Comparison of ENCODE assay signal across 24 cellular contexts in the genomic region with DNA sequence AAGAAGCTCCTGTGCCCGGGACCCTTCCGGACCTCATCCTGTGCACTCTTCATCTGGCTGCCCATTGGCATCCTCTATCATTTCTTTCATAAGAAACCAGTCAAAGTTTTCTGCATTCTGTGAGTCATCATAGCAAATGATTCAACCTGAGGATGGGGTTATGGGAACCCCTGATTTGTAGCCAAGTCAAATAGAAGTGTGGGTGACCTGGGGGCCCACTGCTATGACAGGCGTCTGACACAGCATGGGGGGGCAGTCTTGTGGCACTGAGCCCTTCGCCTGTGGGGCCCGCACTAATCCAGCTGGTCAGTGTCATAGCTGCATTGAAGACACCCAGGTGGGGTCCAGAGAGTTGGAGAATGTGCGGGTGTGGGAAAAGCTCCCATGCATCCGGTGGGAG.
DNase-seq lines count a peak whose midpoint lies in the region; ATAC-seq and TF ChIP-seq lines count a peak whose summit lies in the region.
"Had no signal": no experiment of that assay in that cellular context is flagged by ENCODE, and none has a peak within 500 bp of the region (broad histone marks: within the 10 kb centered on the region; RNA-seq: fewer than 3 reads in every experiment).

No MANE protein-coding gene starts in this region.

- H3K36me3 Mint-ChIP-seq in activated CD4-positive, alpha-beta T cell treated with anti-CD3 and anti-CD28 coated beads, Interleukin-2, amount 10 ng/mL, durations not matched to agents 24 days and 14 days (ENCODE audit: low read depth): no peaks in the 10 kb centered on the region
- H3K36me3 Mint-ChIP-seq in central memory CD8-positive, alpha-beta T cell (ENCODE audit: insufficient read depth): peaks cover 3% of the 10 kb centered on the region
- H3K36me3 Mint-ChIP-seq: activated naive CD8-positive, alpha-beta T cell treated with anti-CD3 and anti-CD28 coated beads, Interleukin-2, amount 10 ng/mL, durations not matched to agents 7 days and 5 days had no signal

- H3K4me1 Mint-ChIP-seq in activated CD4-positive, alpha-beta T cell treated with anti-CD3 and anti-CD28 coated beads, Interleukin-2, amount 10 ng/mL, durations not matched to agents 24 days and 14 days: no peaks in the 10 kb centered on the region
- no peaks in the 10 kb centered on the region for H3K4me1 Mint-ChIP-seq in central memory CD8-positive, alpha-beta T cell
- H3K4me1 Mint-ChIP-seq: activated naive CD8-positive, alpha-beta T cell treated with anti-CD3 and anti-CD28 coated beads, Interleukin-2, amount 10 ng/mL, durations not matched to agents 7 days and 5 days had no signal

- no peaks in the 10 kb centered on the region for H3K9me3 Mint-ChIP-seq in activated CD4-positive, alpha-beta T cell treated with anti-CD3 and anti-CD28 coated beads, Interleukin-2, amount 10 ng/mL, durations not matched to agents 24 days and 14 days
- no peaks in the 10 kb centered on the region for H3K9me3 Mint-ChIP-seq in central memory CD8-positive, alpha-beta T cell
- H3K9me3 Mint-ChIP-seq: activated B cell treated with CpG ODN at 0.5 μM for 24 hours; activated naive CD8-positive, alpha-beta T cell treated with anti-CD3 and anti-CD28 coated beads, Interleukin-2, amount 10 ng/mL, durations not matched to agents 7 days and 5 days had no signal

- H3K36me3 ChIP-seq in MG63: no peaks in the 10 kb centered on the region
- H3K36me3 ChIP-seq: BE2C, neutrophil had no signal

- H3K27me3 ChIP-seq in MG63: no peaks in the 10 kb centered on the region
- H3K27me3 ChIP-seq: BE2C had no signal

- no peak overlapping the region for H3K4me3 Mint-ChIP-seq in activated CD4-positive, alpha-beta T cell treated with anti-CD3 and anti-CD28 coated beads, Interleukin-2, amount 10 ng/mL, durations not matched to agents 24 days and 14 days
- H3K4me3 Mint-ChIP-seq in central memory CD8-positive, alpha-beta T cell: no peak overlapping the region
- H3K4me3 Mint-ChIP-seq: activated B cell treated with CpG ODN at 0.5 μM for 24 hours; activated naive CD8-positive, alpha-beta T cell treated with anti-CD3 and anti-CD28 coated beads, Interleukin-2, amount 10 ng/mL, durations not matched to agents 7 days and 5 days had no signal

- intact Hi-C loops in activated CD4-positive, alpha-beta T cell treated with anti-CD3 and anti-CD28 coated beads, Interleukin-2, amount 10 ng/mL, durations not matched to agents 24 days and 14 days (cut with micrococcal nuclease): no loop called here

- in situ Hi-C loops in GM13976 (cut with MboI; ENCODE audit: low sequenced_read_pairs, unreplicated experiment): no loop called here

- no peak overlapping the region for H3K4me3 ChIP-seq in MG63
- H3K4me3 ChIP-seq: A549, skin epidermis had no signal

- H3K27ac Mint-ChIP-seq in activated CD4-positive, alpha-beta T cell treated with anti-CD3 and anti-CD28 coated beads, Interleukin-2, amount 10 ng/mL, durations not matched to agents 24 days and 14 days: peak overlapping the region; percentile 31
- peak overlapping the region; percentile 49 for H3K27ac Mint-ChIP-seq in central memory CD8-positive, alpha-beta T cell (ENCODE audit: low read depth)
- H3K27ac Mint-ChIP-seq: activated B cell treated with CpG ODN at 0.5 μM for 24 hours; activated naive CD8-positive, alpha-beta T cell treated with anti-CD3 and anti-CD28 coated beads, Interleukin-2, amount 10 ng/mL, durations not matched to agents 7 days and 5 days had no signal

- TF ChIP-seq CTCF in GM13976 (IDR thresholded peaks at IDR 0.05; ENCODE audit: borderline replicate concordance, control extremely low read depth, extremely low read depth, insufficient read depth, missing control alignments): no peak

- H3K27me3 Mint-ChIP-seq in activated CD4-positive, alpha-beta T cell treated with anti-CD3 and anti-CD28 coated beads, Interleukin-2, amount 10 ng/mL, durations not matched to agents 24 days and 14 days: peaks cover 5% of the 10 kb centered on the region
- H3K27me3 Mint-ChIP-seq in central memory CD8-positive, alpha-beta T cell: peaks cover 9% of the 10 kb centered on the region
- H3K27me3 Mint-ChIP-seq: activated naive CD8-positive, alpha-beta T cell treated with anti-CD3 and anti-CD28 coated beads, Interleukin-2, amount 10 ng/mL, durations not matched to agents 7 days and 5 days had no signal

- ATAC-seq in central memory CD8-positive, alpha-beta T cell (replicated peaks; ENCODE audit: extremely low read depth, poor library complexity, severe bottlenecking): no peak
- ATAC-seq in HG03442 (IDR thresholded peaks at IDR 0.05; ENCODE audit: unreplicated experiment): no peak
- ATAC-seq: A549 had no signal

- no peak for DNase-seq in activated CD4-positive, alpha-beta T cell treated with anti-CD3 and anti-CD28 coated beads, Interleukin-2, amount 10 ng/mL, durations not matched to agents 24 days and 14 days
- DNase-seq in activated CD4-positive, alpha-beta T cell treated with anti-CD3 and anti-CD28 coated beads, Interleukin-2, amount 50 U/mL, for 4 hours: no peak
- DNase-seq in A172 (ENCODE audit: low spot score) (peak; percentile 37), MG63 (peak; percentile 53), GM13976 (ENCODE audit: low spot score) (no peak)
- DNase-seq in central memory CD8-positive, alpha-beta T cell (ENCODE audit: low spot score in 2 of 2): no peak
- no peak for DNase-seq in effector CD4-positive, alpha-beta T cell
- DNase-seq: activated B cell treated with CpG ODN at 0.5 μM for 24 hours; activated naive CD8-positive, alpha-beta T cell treated with anti-CD3 and anti-CD28 coated beads, Interleukin-2, amount 10 ng/mL, durations not matched to agents 7 days and 5 days; BE2C; COR-L47; DMS79 treated with DMSO at 0.1 percent for 48 hours; glutamatergic neuron; Karpas-422; kidney glomerular epithelial cell; NCI-H1092; NCI-H187 treated with DMSO at 0.1 percent for 48 hours; NCI-H2227 treated with DMSO at 0.1 percent for 48 hours; Right ventricle myocardium superior; T1000 had no signal

- H3K9me3 ChIP-seq in MG63: peaks cover 4% of the 10 kb centered on the region
- H3K9me3 ChIP-seq: A549, BE2C, neutrophil had no signal

Comparison
In these comparisons a context has a peak if more than half of its experiments do, and no peak if none do; other contexts are left out.
1. DNase-seq: peak in A172 (single experiment) and MG63 (single experiment); none in activated CD4-positive, alpha-beta T cell treated with anti-CD3 and anti-CD28 coated beads, Interleukin-2, amount 10 ng/mL, durations not matched to agents 24 days and 14 days (single experiment), activated CD4-positive, alpha-beta T cell treated with anti-CD3 and anti-CD28 coated beads, Interleukin-2, amount 50 U/mL, for 4 hours (0 of 2), central memory CD8-positive, alpha-beta T cell (0 of 2), effector CD4-positive, alpha-beta T cell (single experiment) and GM13976 (single experiment).